ENCODE assay signal across 12 cellular contexts in genomic region chr6:41502607-41503434, GRCh38. TPM values are rescaled to one million over a fixed set of nuclear protein-coding genes. Genes with fewer than 3 reads are reported as not detected.
DNase-seq lines count a peak whose midpoint lies in the region; ATAC-seq, FAIRE-seq and TF ChIP-seq lines count a peak whose summit lies in the region.
"Had no signal": no experiment of that assay in that cellular context is flagged by ENCODE, and none has a peak within 500 bp of the region (broad histone marks: within the 10 kb centered on the region; RNA-seq: fewer than 3 reads in every experiment).

No MANE protein-coding gene starts in this region.

- peaks cover 35% of the 10 kb centered on the region for H3K27me3 Mint-ChIP-seq in HFFc6 (ENCODE audit: insufficient read depth)

- DNase-seq in HFFc6 (no peak), ascending aorta (ENCODE audit: low spot score in 2 of 2) (peak in 1 of 2 donors; percentile 67), islet precursor cell (peak; percentile 69), GM19239 (ENCODE audit: insufficient read length, low spot score) (no peak), HPDE6-E6E7 (ENCODE audit: extremely low spot score) (no peak), D341Med (ENCODE audit: low spot score) (no peak)
- DNase-seq in stimulated activated naive CD8-positive, alpha-beta T cell treated with anti-CD3 and anti-CD28 coated beads, Interleukin-15, Interleukin-2, amounts not matched to agents 100 U/mL and 50 U/mL, for 24 hours = peak; percentile 14
- DNase-seq: DMS 273 treated with DMSO at 0.1 percent for 48 hours, mucosa of descending colon, NCI-H2029 treated with DMSO at 0.1 percent for 48 hours had no signal

- H3K4me1 Mint-ChIP-seq in HFFc6 (ENCODE audit: low read depth) = peaks cover 30% of the 10 kb centered on the region

- peak overlapping the region; percentile 52 to 90 for H3K27ac ChIP-seq in ascending aorta
- H3K27ac ChIP-seq: suprapubic skin had no signal

- no peaks in the 10 kb centered on the region for H3K36me3 Mint-ChIP-seq in HFFc6 (ENCODE audit: low read depth)

- H3K4me3 Mint-ChIP-seq in HFFc6 = peak overlapping the region; percentile 57; the same call in 1 of the 2 replicates

- H3K4me3 ChIP-seq in ascending aorta = peak overlapping the region in 1 of 2 donors; percentile 63
- H3K4me3 ChIP-seq: mucosa of descending colon had no signal

- intact Hi-C loops in ascending aorta (cut with DNase I) = loop anchor here (2.0 kb wide), 1 partner anchor 76 kb away; no protein-coding TSS in a partner anchor

- H3K9me3 Mint-ChIP-seq in HFFc6 = no peaks in the 10 kb centered on the region

- ATAC-seq in stimulated activated naive CD8-positive, alpha-beta T cell treated with anti-CD3 and anti-CD28 coated beads, Interleukin-15, Interleukin-2, amounts not matched to agents 100 U/mL and 50 U/mL, for 24 hours = no peak
- no peak for ATAC-seq in HG03378 (IDR thresholded peaks at IDR 0.05; ENCODE audit: unreplicated experiment)

- no peaks in the 10 kb centered on the region for H3K9me3 ChIP-seq in ascending aorta
- H3K9me3 ChIP-seq: mucosa of descending colon, suprapubic skin had no signal

- FAIRE-seq in GM19239 (lab: Jason Lieb, UNC) = no peak

- peaks cover 4 to 12% of the 10 kb centered on the region in 2 donors for H3K4me1 ChIP-seq in ascending aorta

- no peaks in the 10 kb centered on the region for H3K36me3 ChIP-seq in ascending aorta
- H3K36me3 ChIP-seq: suprapubic skin had no signal

- TF ChIP-seq CTCF in HFFc6 (IDR thresholded peaks at IDR 0.05) (no peak), ascending aorta (IDR thresholded peaks at IDR 0.05) (no peak)

- no peaks in the 10 kb centered on the region for H3K27me3 ChIP-seq in ascending aorta

- H3K27ac Mint-ChIP-seq in HFFc6 = no peak overlapping the region

RNA-seq across cellular contexts. Expression of gene FOXP4, which starts 43.4 kb away (rescaled TPM):
- total RNA-seq in HFFc6 (2021; fragmentation: NEBNext Ultra II Directional; extraction: Animal tissue kit (Norgen Biotek cat#: 25700)) = 10 to 100 TPM; 17.9 to 24.4 (median 24.0) TPM
- 19.5 TPM for total RNA-seq in ascending aorta

Comparison
In these comparisons a context has a peak if more than half of its experiments do, and no peak if none do; other contexts are left out.
1. DNase-seq: peak in islet precursor cell (single experiment) and stimulated activated naive CD8-positive, alpha-beta T cell treated with anti-CD3 and anti-CD28 coated beads, Interleukin-15, Interleukin-2, amounts not matched to agents 100 U/mL and 50 U/mL, for 24 hours (single experiment); none in HFFc6 (single experiment), GM19239 (single experiment), HPDE6-E6E7 (single experiment) and D341Med (single experiment).